ENCODE assay signal across 8 cellular contexts in genomic region chr7:89003619-89003956, GRCh38.
DNase-seq lines count a peak whose midpoint lies in the region; ATAC-seq lines count a peak whose summit lies in the region.

No MANE protein-coding gene starts in this region.

- ATAC-seq in GM18861 (IDR thresholded peaks at IDR 0.05; ENCODE audit: unreplicated experiment) (peak; percentile 57), GM21447 (IDR thresholded peaks at IDR 0.05; ENCODE audit: unreplicated experiment) (peak; percentile 64), HG03196 (IDR thresholded peaks at IDR 0.05; ENCODE audit: unreplicated experiment) (peak; percentile 65)

- H3K36me3 ChIP-seq in effector memory CD4-positive, alpha-beta T cell (ENCODE audit: control insufficient read depth, insufficient read depth, low read length) = no peaks in the 10 kb centered on the region

- no peaks in the 10 kb centered on the region for H3K4me1 ChIP-seq in effector memory CD4-positive, alpha-beta T cell (ENCODE audit: control insufficient read depth, insufficient read depth, low read length, poor library complexity, severe bottlenecking)

- peak overlapping the region; percentile 18 for H3K4me3 ChIP-seq in effector memory CD4-positive, alpha-beta T cell (ENCODE audit: insufficient read depth, low read depth, low read length, poor library complexity, severe bottlenecking)

- DNase-seq in effector memory CD4-positive, alpha-beta T cell = no peak
- no peak for DNase-seq in NCI-H1694 (lab: John Stamatoyannopoulos, UW)
- DNase-seq in stimulated activated CD4-positive, alpha-beta T cell treated with anti-CD3 and anti-CD28 coated beads, Interleukin-4, amount 100 ng/mL, for 4 hours = no peak
- DNase-seq in activated effector memory CD4-positive, alpha-beta T cell treated with anti-CD3 and anti-CD28 coated beads, Interleukin-2, amount 50 U/mL, for 16 hours = no peak
- no peak for DNase-seq in NOMO-1 (lab: John Stamatoyannopoulos, UW; ENCODE audit: unreplicated experiment in 2 of 2)

- no peak overlapping the region for H3K27ac ChIP-seq in effector memory CD4-positive, alpha-beta T cell (ENCODE audit: insufficient read depth, low read length, poor library complexity, severe bottlenecking)

- no peaks in the 10 kb centered on the region for H3K27me3 ChIP-seq in effector memory CD4-positive, alpha-beta T cell (replicated peaks; ENCODE audit: control insufficient read depth, insufficient read depth, low read length, poor library complexity, severe bottlenecking)

- H3K9me3 ChIP-seq in effector memory CD4-positive, alpha-beta T cell (ENCODE audit: control insufficient read depth, low read length) = no peaks in the 10 kb centered on the region
